Comparison of ENCODE assay signal across 9 cellular contexts in genomic region chr5:150320048-150320555, GRCh38. TPM values are rescaled to one million over a fixed set of nuclear protein-coding genes. Genes with fewer than 3 reads are reported as not detected.
DNase-seq lines count a peak whose midpoint lies in the region; ATAC-seq, FAIRE-seq and TF ChIP-seq lines count a peak whose summit lies in the region.
"Had no signal": no experiment of that assay in that cellular context is flagged by ENCODE, and none has a peak within 500 bp of the region (broad histone marks: within the 10 kb centered on the region; RNA-seq: fewer than 3 reads in every experiment).

No MANE protein-coding gene starts in this region.

- H3K4me1 Mint-ChIP-seq in activated CD8-positive, alpha-beta T cell treated with anti-CD3 and anti-CD28 coated beads for 36 hours (ENCODE audit: low read depth): peaks cover 3% of the 10 kb centered on the region
- peaks cover 3% of the 10 kb centered on the region for H3K4me1 Mint-ChIP-seq in activated CD8-positive, alpha-beta memory T cell treated with anti-CD3 and anti-CD28 coated beads, Interleukin-2, amount 10 ng/mL, durations not matched to agents 7 days and 5 days

- no peak overlapping the region for H3K4me3 Mint-ChIP-seq in activated CD8-positive, alpha-beta T cell treated with anti-CD3 and anti-CD28 coated beads for 36 hours
- no peak overlapping the region for H3K4me3 Mint-ChIP-seq in activated CD8-positive, alpha-beta memory T cell treated with anti-CD3 and anti-CD28 coated beads, Interleukin-2, amount 10 ng/mL, durations not matched to agents 7 days and 5 days

- H3K27ac Mint-ChIP-seq in activated CD8-positive, alpha-beta T cell treated with anti-CD3 and anti-CD28 coated beads for 36 hours: no peak overlapping the region
- no peak overlapping the region for H3K27ac Mint-ChIP-seq in activated CD8-positive, alpha-beta memory T cell treated with anti-CD3 and anti-CD28 coated beads, Interleukin-2, amount 10 ng/mL, durations not matched to agents 7 days and 5 days

- POLR2A ChIA-PET in activated CD8-positive, alpha-beta T cell treated with anti-CD3 and anti-CD28 coated beads for 36 hours (lab: Charles Lee): no interaction called here

- 70 to 71% methylated on average over 2 of the region's 2 CpGs for WGBS in testis, 2 donors

- no peak for TF ChIP-seq CTCF in brain microvascular endothelial cell (IDR thresholded peaks at IDR 0.05; ENCODE audit: low read depth, low read length, missing control alignments)
- TF ChIP-seq CTCF in keratinocyte (optimal IDR thresholded peaks at IDR 0.05 in 1 of 3, IDR thresholded peaks at IDR 0.05 in 1 of 3, conservative IDR thresholded peaks at IDR 0.05 in 1 of 3; ENCODE audit: extremely low read depth in 1 of 3, insufficient read depth in 2 of 3, low read length in 3 of 3): no peak
- TF ChIP-seq CTCF in testis (IDR thresholded peaks at IDR 0.05): no peak
- no peak for TF ChIP-seq CTCF in GM13977 (IDR thresholded peaks at IDR 0.05; ENCODE audit: extremely low read depth, insufficient read depth, missing control alignments)
- TF ChIP-seq CTCF in activated CD8-positive, alpha-beta T cell treated with anti-CD3 and anti-CD28 coated beads for 36 hours (IDR thresholded peaks at IDR 0.05): no peak

- H3K9me1 ChIP-seq in keratinocyte (ENCODE audit: control insufficient read depth, extremely low read depth, insufficient read depth, low read length): peaks cover 2% of the 10 kb centered on the region

- no peaks in the 10 kb centered on the region for H3K9me3 Mint-ChIP-seq in activated CD8-positive, alpha-beta T cell treated with anti-CD3 and anti-CD28 coated beads for 36 hours
- H3K9me3 Mint-ChIP-seq in activated CD8-positive, alpha-beta memory T cell treated with anti-CD3 and anti-CD28 coated beads, Interleukin-2, amount 10 ng/mL, durations not matched to agents 7 days and 5 days (ENCODE audit: low read depth): no peaks in the 10 kb centered on the region

- no peaks in the 10 kb centered on the region for H3K27me3 Mint-ChIP-seq in activated CD8-positive, alpha-beta T cell treated with anti-CD3 and anti-CD28 coated beads for 36 hours
- peaks cover 3% of the 10 kb centered on the region for H3K27me3 Mint-ChIP-seq in activated CD8-positive, alpha-beta memory T cell treated with anti-CD3 and anti-CD28 coated beads, Interleukin-2, amount 10 ng/mL, durations not matched to agents 7 days and 5 days

- CTCF ChIA-PET in activated CD8-positive, alpha-beta T cell treated with anti-CD3 and anti-CD28 coated beads for 36 hours (lab: Charles Lee): no interaction called here
- CTCF ChIA-PET in activated CD8-positive, alpha-beta memory T cell treated with anti-CD3 and anti-CD28 coated beads, Interleukin-2, amount 10 ng/mL, durations not matched to agents 7 days and 5 days (lab: Charles Lee): no interaction called here

- ATAC-seq in activated CD8-positive, alpha-beta T cell treated with anti-CD3 and anti-CD28 coated beads for 36 hours: no peak
- no peak for ATAC-seq in activated CD8-positive, alpha-beta memory T cell treated with anti-CD3 and anti-CD28 coated beads, Interleukin-2, amount 10 ng/mL, durations not matched to agents 7 days and 5 days

- peak overlapping the region; percentile 42 for H3K9ac ChIP-seq in keratinocyte (ENCODE audit: control insufficient read depth, extremely low read depth, insufficient read depth, low read length)

- TF ChIP-seq POLR2A in testis (IDR thresholded peaks at IDR 0.05): no peak

- no peak overlapping the region for H3K4me3 ChIP-seq in brain microvascular endothelial cell (ENCODE audit: low read depth, low read length)
- no peak overlapping the region for H3K4me3 ChIP-seq in keratinocyte (ENCODE audit: control insufficient read depth in 2 of 3, extremely low read depth in 1 of 3, insufficient read depth in 2 of 3, low read depth in 1 of 3, low read length in 3 of 3)
- no peak overlapping the region for H3K4me3 ChIP-seq in testis

- DNase-seq in LHCN-M2 (ENCODE audit: low read depth) (peak; percentile 95), brain microvascular endothelial cell (peak; percentile 69), keratinocyte (ENCODE audit: low read depth, low spot score) (peak; percentile 57), testis (peak; percentile 69), GM13977 (ENCODE audit: low spot score) (no peak), NCI-H510A treated with DMSO at 0.1 percent for 48 hours (lab: John Stamatoyannopoulos, UW) (no peak)
- DNase-seq in activated CD8-positive, alpha-beta T cell treated with anti-CD3 and anti-CD28 coated beads for 36 hours: no peak
- no peak for DNase-seq in activated CD8-positive, alpha-beta memory T cell treated with anti-CD3 and anti-CD28 coated beads, Interleukin-2, amount 10 ng/mL, durations not matched to agents 7 days and 5 days
- DNase-seq: SIG-M5 had no signal

- H3K36me3 ChIP-seq in brain microvascular endothelial cell (replicated peaks) (no peaks in the 10 kb centered on the region), keratinocyte (ENCODE audit: control insufficient read depth in 2 of 2, extremely low read depth in 1 of 2, insufficient read depth in 2 of 2, low read length in 2 of 2) (no peaks in the 10 kb centered on the region), testis (ENCODE audit: low read depth, missing control alignments) (no peaks in the 10 kb centered on the region)

- FAIRE-seq in keratinocyte (lab: Jason Lieb, UNC): peak; percentile 67

- peak overlapping the region; percentile 15 for H3K4me2 ChIP-seq in keratinocyte (ENCODE audit: control insufficient read depth, extremely low read depth, insufficient read depth, low read depth, low read length)

- H3K27me3 ChIP-seq in brain microvascular endothelial cell (replicated peaks) (no peaks in the 10 kb centered on the region), keratinocyte (ENCODE audit: control insufficient read depth, extremely low read depth, insufficient read depth, low read length) (no peaks in the 10 kb centered on the region), testis (no peaks in the 10 kb centered on the region)

- H3K27ac ChIP-seq in brain microvascular endothelial cell (peak overlapping the region; percentile 50), keratinocyte (ENCODE audit: control insufficient read depth, insufficient read depth, low read length) (peak overlapping the region; percentile 93), testis (no peak overlapping the region)

- intact Hi-C loops in testis (cut with DNase I; ENCODE audit: low total_unique reads): no loop called here
- intact Hi-C loops in activated CD8-positive, alpha-beta T cell treated with anti-CD3 and anti-CD28 coated beads for 36 hours (cut with micrococcal nuclease): no loop called here

- H4K20me1 ChIP-seq in keratinocyte (ENCODE audit: control insufficient read depth, extremely low read depth, insufficient read depth, low read length): no peaks in the 10 kb centered on the region

- no peaks in the 10 kb centered on the region for H3K79me2 ChIP-seq in keratinocyte (ENCODE audit: control insufficient read depth, insufficient read depth, low read length)

- H3K4me1 ChIP-seq in keratinocyte (ENCODE audit: control insufficient read depth, extremely low read depth, insufficient read depth, low read length): peaks cover 70% of the 10 kb centered on the region
- H3K4me1 ChIP-seq in testis: no peaks in the 10 kb centered on the region

- H3K9me3 ChIP-seq in keratinocyte (ENCODE audit: control insufficient read depth, low read depth, low read length): no peaks in the 10 kb centered on the region
- no peaks in the 10 kb centered on the region for H3K9me3 ChIP-seq in testis

- H2AFZ ChIP-seq in keratinocyte (ENCODE audit: control insufficient read depth, low read length): no peak overlapping the region

- in situ Hi-C loops in brain microvascular endothelial cell (cut with HindIII; ENCODE audit: low pct_ligation_motif_present, low sequenced_read_pairs): no loop called here
- in situ Hi-C loops in GM13977 (cut with MboI; ENCODE audit: low pct_unique_long_range_greater_than_20kb, low sequenced_read_pairs, unreplicated experiment): no loop called here

- no peaks in the 10 kb centered on the region for H3K36me3 Mint-ChIP-seq in activated CD8-positive, alpha-beta T cell treated with anti-CD3 and anti-CD28 coated beads for 36 hours (ENCODE audit: low read depth)
- H3K36me3 Mint-ChIP-seq in activated CD8-positive, alpha-beta memory T cell treated with anti-CD3 and anti-CD28 coated beads, Interleukin-2, amount 10 ng/mL, durations not matched to agents 7 days and 5 days: no peaks in the 10 kb centered on the region

- dilution Hi-C loops in keratinocyte (cut with MboI; ENCODE audit: extremely low pct_ligation_motif_present, low sequenced_read_pairs): no loop called here

RNA-seq across cellular contexts. Expression of gene ARSI, which starts 17.4 kb away (rescaled TPM):
- total RNA-seq in LHCN-M2 (2014; rRNA removed): 6.2 and 11.0 TPM in 2 replicates
- polyA plus RNA-seq in LHCN-M2 (2012): 1.8 TPM
- 1.7 to 3.8 TPM (median 2.4 TPM) in 3 replicates for polyA plus RNA-seq in keratinocyte
- 0.82 TPM for polyA plus RNA-seq in keratinocyte (2011; ENCODE audit: low read depth)
- polyA plus RNA-seq in keratinocyte (2011; cell fraction: cytosol; rRNA removed): 0.75 and 1.5 TPM in 2 replicates
- polyA plus RNA-seq in keratinocyte (2011; cell fraction: nucleus; rRNA removed): 2.6 and 3.3 TPM in 2 replicates
- 3.2 and 4.5 TPM in 2 replicates for polyA plus RNA-seq in keratinocyte (2012; ENCODE audit: low replicate concordance)
- 2.5 to 7.3 TPM (median 5.1 TPM) in 3 replicates for polyA minus RNA-seq in keratinocyte
- 4.4 TPM for polyA minus RNA-seq in keratinocyte (2011; cell fraction: cytosol; rRNA and poly(A)+ RNA removed)
- polyA minus RNA-seq in keratinocyte (2011; cell fraction: nucleus; rRNA and poly(A)+ RNA removed): 3.5 and 4.7 TPM in 2 replicates
- under 1 TPM; 0.79 to 0.93 TPM for total RNA-seq in testis
- 0.92 TPM for polyA plus RNA-seq in testis (ENCODE audit: insufficient read depth, low read depth, low replicate concordance)
- not detected for total RNA-seq in activated CD8-positive, alpha-beta T cell treated with anti-CD3 and anti-CD28 coated beads for 36 hours
- not detected for total RNA-seq in activated CD8-positive, alpha-beta memory T cell treated with anti-CD3 and anti-CD28 coated beads, Interleukin-2, amount 10 ng/mL, durations not matched to agents 7 days and 5 days

RNA-seq across cellular contexts. Expression of gene CAMK2A, which starts 30.5 kb away (rescaled TPM):
- 0.13 and 2.1 TPM in 2 replicates for total RNA-seq in LHCN-M2 (2014; rRNA removed)
- 1.1 TPM for polyA plus RNA-seq in LHCN-M2 (2012)
- 0.03 to 0.05 TPM in 2 of 3 replicates, not detected in the other for polyA plus RNA-seq in keratinocyte
- polyA plus RNA-seq in keratinocyte (2011; ENCODE audit: low read depth): not detected
- not detected in 2 replicates for polyA plus RNA-seq in keratinocyte (2011; cell fraction: cytosol; rRNA removed)
- polyA plus RNA-seq in keratinocyte (2011; cell fraction: nucleus; rRNA removed): 0.08 TPM in 1 of 2 replicates, not detected in the other
- polyA plus RNA-seq in keratinocyte (2012; ENCODE audit: low replicate concordance): 0.16 TPM in 1 of 2 replicates, not detected in the other
- 0.13 TPM in 1 of 3 replicates, not detected in the others for polyA minus RNA-seq in keratinocyte
- not detected for polyA minus RNA-seq in keratinocyte (2011; cell fraction: cytosol; rRNA and poly(A)+ RNA removed)
- polyA minus RNA-seq in keratinocyte (2011; cell fraction: nucleus; rRNA and poly(A)+ RNA removed): not detected in 2 replicates
- under 1 TPM; 0.24 to 0.25 TPM for total RNA-seq in testis
- polyA plus RNA-seq in testis (ENCODE audit: insufficient read depth, low read depth, low replicate concordance): 0.70 TPM
- not detected for total RNA-seq in activated CD8-positive, alpha-beta T cell treated with anti-CD3 and anti-CD28 coated beads for 36 hours
- total RNA-seq in activated CD8-positive, alpha-beta memory T cell treated with anti-CD3 and anti-CD28 coated beads, Interleukin-2, amount 10 ng/mL, durations not matched to agents 7 days and 5 days: not detected

RNA-seq across cellular contexts. Expression of gene TCOF1, which starts 37.4 kb away (rescaled TPM):
- total RNA-seq in LHCN-M2 (2014; rRNA removed): 40.1 and 42.3 TPM in 2 replicates
- polyA plus RNA-seq in LHCN-M2 (2012): 21.8 TPM
- polyA plus RNA-seq in keratinocyte: 7.9 to 23.3 TPM (median 13.6 TPM) in 3 replicates
- 24.6 TPM for polyA plus RNA-seq in keratinocyte (2011; ENCODE audit: low read depth)
- polyA plus RNA-seq in keratinocyte (2011; cell fraction: cytosol; rRNA removed): 7.7 and 11.7 TPM in 2 replicates
- polyA plus RNA-seq in keratinocyte (2011; cell fraction: nucleus; rRNA removed): 28.0 and 33.6 TPM in 2 replicates
- 8.4 and 40.3 TPM in 2 replicates for polyA plus RNA-seq in keratinocyte (2012; ENCODE audit: low replicate concordance)
- polyA minus RNA-seq in keratinocyte: 8.6 to 36.7 TPM (median 15.6 TPM) in 3 replicates
- polyA minus RNA-seq in keratinocyte (2011; cell fraction: cytosol; rRNA and poly(A)+ RNA removed): 11.3 TPM
- 11.7 and 14.9 TPM in 2 replicates for polyA minus RNA-seq in keratinocyte (2011; cell fraction: nucleus; rRNA and poly(A)+ RNA removed)
- 10 to 100 TPM; 46.6 to 52.8 TPM for total RNA-seq in testis
- 22.9 TPM for polyA plus RNA-seq in testis (ENCODE audit: insufficient read depth, low read depth, low replicate concordance)
- total RNA-seq in activated CD8-positive, alpha-beta T cell treated with anti-CD3 and anti-CD28 coated beads for 36 hours: 100 to 1,000 TPM; 114 to 117 TPM
- total RNA-seq in activated CD8-positive, alpha-beta memory T cell treated with anti-CD3 and anti-CD28 coated beads, Interleukin-2, amount 10 ng/mL, durations not matched to agents 7 days and 5 days: 10 to 100 TPM; 95.3 to 96.9 TPM

Comparison
In these comparisons a context has a peak if more than half of its experiments do, and no peak if none do; other contexts are left out.
1. DNase-seq: peak in LHCN-M2 (single experiment), brain microvascular endothelial cell (single experiment), keratinocyte (single experiment) and testis (single experiment); none in GM13977 (single experiment), activated CD8-positive, alpha-beta T cell treated with anti-CD3 and anti-CD28 coated beads for 36 hours (single experiment), activated CD8-positive, alpha-beta memory T cell treated with anti-CD3 and anti-CD28 coated beads, Interleukin-2, amount 10 ng/mL, durations not matched to agents 7 days and 5 days (single experiment) and NCI-H510A treated with DMSO at 0.1 percent for 48 hours (single experiment).
2. H3K27ac ChIP-seq: peak in brain microvascular endothelial cell (single experiment) and keratinocyte (single experiment); none in testis (0 of 2).